Comparison of ENCODE assay signal across 1 cellular context in the genomic region with DNA sequence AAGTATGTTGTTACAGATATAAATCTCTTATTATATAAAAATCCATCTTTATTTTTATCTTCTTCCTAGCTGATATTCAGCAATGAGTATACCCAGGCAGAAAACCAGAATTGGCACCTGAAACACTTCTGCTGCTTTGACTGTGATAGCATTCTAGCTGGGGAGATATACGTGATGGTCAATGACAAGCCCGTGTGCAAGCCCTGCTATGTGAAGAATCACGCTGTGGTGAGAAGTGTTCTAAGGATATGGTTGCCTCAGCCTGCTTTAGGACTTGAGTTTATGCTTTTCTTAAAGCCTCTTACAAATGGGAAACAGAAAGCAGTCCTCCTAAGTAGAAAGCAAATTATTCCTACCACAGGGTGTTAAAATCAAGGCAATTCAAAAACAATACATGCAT.
TF ChIP-seq lines count a peak whose summit lies in the region.

No MANE protein-coding gene starts in this region.

TF ChIP-seq in IMR-90, 13 proteins besides CTCF, POLR2A, EP300 and RAD21:
- TF ChIP-seq MAZ (IDR thresholded peaks at IDR 0.05; ENCODE audit: borderline replicate concordance, low read depth, low read length), result no peak
- TF ChIP-seq FOS (IDR thresholded peaks at IDR 0.05; ENCODE audit: low read depth, low read length), result no peak
- no peak for TF ChIP-seq SMC3 (IDR thresholded peaks at IDR 0.05; ENCODE audit: low read depth, low read length)
- TF ChIP-seq NFE2L2 (IDR thresholded peaks at IDR 0.05; ENCODE audit: low read depth, low read length), result no peak
- no peak for TF ChIP-seq RCOR1 (IDR thresholded peaks at IDR 0.05; ENCODE audit: insufficient replicate concordance, low read length)
- no peak for TF ChIP-seq MAFK (IDR thresholded peaks at IDR 0.05; ENCODE audit: low read depth, low read length)
- TF ChIP-seq CHD1 (IDR thresholded peaks at IDR 0.05; ENCODE audit: low read depth, low read length), result no peak
- TF ChIP-seq BHLHE40 (IDR thresholded peaks at IDR 0.05; ENCODE audit: low read depth, low read length), result no peak
- no peak for TF ChIP-seq MXI1 (IDR thresholded peaks at IDR 0.05; ENCODE audit: borderline replicate concordance, low read depth, low read length)
- TF ChIP-seq RFX5 (IDR thresholded peaks at IDR 0.05; ENCODE audit: low read depth, low read length), result no peak
- TF ChIP-seq, protein P1, sequence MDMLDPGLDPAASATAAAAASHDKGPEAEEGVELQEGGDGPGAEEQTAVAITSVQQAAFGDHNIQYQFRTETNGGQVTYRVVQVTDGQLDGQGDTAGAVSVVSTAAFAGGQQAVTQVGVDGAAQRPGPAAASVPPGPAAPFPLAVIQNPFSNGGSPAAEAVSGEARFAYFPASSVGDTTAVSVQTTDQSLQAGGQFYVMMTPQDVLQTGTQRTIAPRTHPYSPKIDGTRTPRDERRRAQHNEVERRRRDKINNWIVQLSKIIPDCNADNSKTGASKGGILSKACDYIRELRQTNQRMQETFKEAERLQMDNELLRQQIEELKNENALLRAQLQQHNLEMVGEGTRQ (IDR thresholded peaks at IDR 0.05; ENCODE audit: low read depth, low read length), result no peak
- TF ChIP-seq, protein P2, sequence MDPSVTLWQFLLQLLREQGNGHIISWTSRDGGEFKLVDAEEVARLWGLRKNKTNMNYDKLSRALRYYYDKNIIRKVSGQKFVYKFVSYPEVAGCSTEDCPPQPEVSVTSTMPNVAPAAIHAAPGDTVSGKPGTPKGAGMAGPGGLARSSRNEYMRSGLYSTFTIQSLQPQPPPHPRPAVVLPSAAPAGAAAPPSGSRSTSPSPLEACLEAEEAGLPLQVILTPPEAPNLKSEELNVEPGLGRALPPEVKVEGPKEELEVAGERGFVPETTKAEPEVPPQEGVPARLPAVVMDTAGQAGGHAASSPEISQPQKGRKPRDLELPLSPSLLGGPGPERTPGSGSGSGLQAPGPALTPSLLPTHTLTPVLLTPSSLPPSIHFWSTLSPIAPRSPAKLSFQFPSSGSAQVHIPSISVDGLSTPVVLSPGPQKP (IDR thresholded peaks at IDR 0.05; ENCODE audit: borderline replicate concordance, low read depth, low read length), result no peak
- no peak for TF ChIP-seq CEBPB (IDR thresholded peaks at IDR 0.05; ENCODE audit: low read depth, low read length)
